ENCODE assay signal across 21 cellular contexts in the genomic region with DNA sequence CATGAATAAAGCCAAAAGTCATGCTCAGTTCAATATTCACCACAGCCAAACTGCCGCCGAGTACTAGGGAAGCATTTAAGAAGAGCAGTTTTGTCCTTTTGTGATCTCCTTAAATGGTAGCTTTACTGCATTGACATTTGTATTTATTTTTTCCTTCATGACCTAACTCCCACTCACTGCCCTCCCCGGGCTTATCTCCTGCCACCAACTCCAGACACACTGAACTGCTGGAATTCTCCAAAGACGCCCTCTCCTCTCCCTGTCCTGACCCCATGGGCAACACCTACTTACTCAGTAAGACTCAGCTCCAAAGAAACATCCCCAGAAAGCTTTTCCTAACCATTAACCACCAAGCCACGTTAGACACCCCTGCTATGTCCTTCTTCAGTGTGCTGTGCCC.
"Had no signal": no experiment of that assay in that cellular context is flagged by ENCODE, and none has a peak within 500 bp of the region (broad histone marks: within the 10 kb centered on the region; RNA-seq: fewer than 3 reads in every experiment).

No MANE protein-coding gene starts in this region.

- H3K4me3 ChIP-seq: coronary artery, hepatocyte, prostate gland, right lobe of liver, stomach, thoracic aorta, transverse colon had no signal

- FAIRE-seq: kidney had no signal

- H3K27ac ChIP-seq: coronary artery, hepatocyte, parathyroid adenoma, prostate gland, right lobe of liver, stomach, thoracic aorta, transverse colon had no signal

- ATAC-seq: left cardiac atrium, left ventricle myocardium superior, right lobe of liver had no signal

- DNase-seq: effector CD4-positive, alpha-beta T cell; endodermal cell; foreskin melanocyte; head of caudate nucleus; kidney; left cardiac atrium; left ventricle myocardium superior; mesendoderm; naive B cell; right lobe of liver; stimulated activated CD4-positive, alpha-beta T cell treated with anti-CD3 and anti-CD28 coated beads, Interleukin-2, amount 100 ng/mL, for 24 hours; stimulated activated CD4-positive, alpha-beta T cell treated with anti-CD3 and anti-CD28 coated beads, Interleukin-4, amount 100 ng/mL, for 4 hours; stimulated activated naive CD4-positive, alpha-beta T cell; stomach; substantia nigra; transverse colon had no signal

- H3K4me1 Mint-ChIP-seq: endodermal cell, naive B cell had no signal

- H3K79me2 ChIP-seq: hepatocyte, parathyroid adenoma had no signal

- H3K36me3 Mint-ChIP-seq: naive B cell had no signal

- H3K4me2 ChIP-seq: hepatocyte had no signal

- H3K27ac Mint-ChIP-seq: endodermal cell, naive B cell had no signal

- H2AFZ ChIP-seq: hepatocyte, parathyroid adenoma had no signal

- H3K9me3 ChIP-seq: prostate gland, right lobe of liver, stomach, thoracic aorta, transverse colon had no signal

- H3K36me3 ChIP-seq: prostate gland, right lobe of liver, stomach, thoracic aorta, transverse colon had no signal

- H3K9ac ChIP-seq: parathyroid adenoma had no signal

- H3K4me1 ChIP-seq: parathyroid adenoma, prostate gland, right lobe of liver had no signal

- H3K27me3 ChIP-seq: hepatocyte, right lobe of liver, stomach, transverse colon had no signal

- H3K9me3 Mint-ChIP-seq: endodermal cell had no signal

- H3K4me3 Mint-ChIP-seq: endodermal cell, naive B cell had no signal
